9 cellular contexts compared by ENCODE assay signal in genomic region chr3:113698891-113699465, GRCh38. TPM values are rescaled to one million over a fixed set of nuclear protein-coding genes. Genes with fewer than 3 reads are reported as not detected.
DNase-seq lines count a peak whose midpoint lies in the region; ATAC-seq, FAIRE-seq and TF ChIP-seq lines count a peak whose summit lies in the region.
"Had no signal": no experiment of that assay in that cellular context is flagged by ENCODE, and none has a peak within 500 bp of the region (broad histone marks: within the 10 kb centered on the region; RNA-seq: fewer than 3 reads in every experiment).

No MANE protein-coding gene starts in this region.

- H3K9me1 ChIP-seq in endothelial cell of umbilical vein (replicated peaks; ENCODE audit: control insufficient read depth, extremely low read depth, insufficient read depth, low read length), result no peaks in the 10 kb centered on the region

- H3K9me3 ChIP-seq in CD4-positive, alpha-beta T cell (ENCODE audit: control insufficient read depth, low read length), result no peaks in the 10 kb centered on the region
- no peaks in the 10 kb centered on the region for H3K9me3 ChIP-seq in endothelial cell of umbilical vein (replicated peaks; ENCODE audit: control insufficient read depth, insufficient read depth, low read length)
- no peaks in the 10 kb centered on the region for H3K9me3 ChIP-seq in osteoblast (ENCODE audit: low read depth, low read length)
- H3K9me3 ChIP-seq: neutrophil had no signal

- H3K27me3 ChIP-seq in CD4-positive, alpha-beta T cell (ENCODE audit: control insufficient read depth, insufficient read depth, low read length), result no peaks in the 10 kb centered on the region
- H3K27me3 ChIP-seq in endothelial cell of umbilical vein (ENCODE audit: control insufficient read depth in 2 of 2, insufficient read depth in 2 of 2, low read length in 2 of 2) (no peaks in the 10 kb centered on the region), osteoblast (ENCODE audit: insufficient read depth, low read length) (no peaks in the 10 kb centered on the region)

- H3K9me3 Mint-ChIP-seq in CD4-positive, alpha-beta T cell, result no peaks in the 10 kb centered on the region
- H3K9me3 Mint-ChIP-seq in activated naive CD4-positive, alpha-beta T cell treated with anti-CD3 and anti-CD28 coated beads, Interleukin-2, amount 50 U/mL, for 72 hours, result no peaks in the 10 kb centered on the region

- CTCF ChIA-PET in CD4-positive, alpha-beta T cell (lab: Charles Lee), result interaction anchor here (1.3 to 2.4 kb wide), 3 partner anchors 37 to 46 kb away, joined by 4 to 12 read pairs (median 8); partner anchors contain the start of gene NAA50
- CTCF ChIA-PET in endothelial cell of umbilical vein (lab: Charles Lee), result interaction anchor here (1.3 kb wide), 1 partner anchor 37 kb away, joined by 4 read pairs; no protein-coding TSS in a partner anchor

- no peaks in the 10 kb centered on the region for H3K27me3 Mint-ChIP-seq in CD4-positive, alpha-beta T cell

- intact Hi-C loops in CD4-positive, alpha-beta T cell (cut with DNase I, micrococcal nuclease), result loop anchor here in 1 of 2 experiments (5.0 kb wide), 3 partner anchors 167 to 1453 kb away; partner anchors contain the start of genes CCDC191, QTRT2 and SIDT1
- intact Hi-C loops in endothelial cell of umbilical vein (cut with micrococcal nuclease), result loop anchor here (5.0 to 10.0 kb wide), 2 partner anchors 138 to 1134 kb away; partner anchors contain the start of genes ATG3, GRAMD1C and SLC35A5

- peak in 1 of 10 experiments; percentile 5 for DNase-seq in CD4-positive, alpha-beta T cell
- peak; percentile 42 for DNase-seq in NCI-H69 (lab: John Stamatoyannopoulos, UW)
- DNase-seq in endothelial cell of umbilical vein (ENCODE audit: low read depth, low spot score), result no peak
- DNase-seq in osteoblast (ENCODE audit: insufficient read length, low spot score, missing footprints), result peak; percentile 71
- no peak for DNase-seq in GOT3 (lab: John Stamatoyannopoulos, UW)
- no peak for DNase-seq in D341Med (ENCODE audit: low spot score)
- DNase-seq in activated naive CD4-positive, alpha-beta T cell treated with anti-CD3 and anti-CD28 coated beads, Interleukin-2, amount 50 U/mL, for 72 hours (ENCODE audit: low spot score in 2 of 2), result no peak

- H3K79me2 ChIP-seq in endothelial cell of umbilical vein (ENCODE audit: control insufficient read depth, insufficient read depth, low read length) (peaks cover 2% of the 10 kb centered on the region), osteoblast (ENCODE audit: insufficient read depth, low read length) (peaks cover 22% of the 10 kb centered on the region)

- peak overlapping the region in 1 of 3 experiments; percentile 16 for H3K4me3 ChIP-seq in endothelial cell of umbilical vein (replicated peaks in 1 of 3; ENCODE audit: insufficient read depth in 1 of 3, low read depth in 1 of 3, low read length in 3 of 3)
- H3K4me3 ChIP-seq in osteoblast (ENCODE audit: insufficient read depth, low read length), result peak overlapping the region; percentile 69

- H3K4me2 ChIP-seq in endothelial cell of umbilical vein (ENCODE audit: insufficient read depth, low read length) (no peak overlapping the region), osteoblast (ENCODE audit: insufficient read depth, low read length) (peak overlapping the region; percentile 43)

- peak overlapping the region; percentile 54 for H3K27ac ChIP-seq in CD4-positive, alpha-beta T cell (ENCODE audit: low read depth, low read length)
- H3K27ac ChIP-seq in endothelial cell of umbilical vein (ENCODE audit: insufficient read depth, low read depth, low read length) (no peak overlapping the region), osteoblast (ENCODE audit: low read depth, low read length) (no peak overlapping the region)
- H3K27ac ChIP-seq: neutrophil had no signal

- POLR2A ChIA-PET in CD4-positive, alpha-beta T cell (lab: Charles Lee), result interaction anchor here (7.6 kb wide), 1 partner anchor 47 kb away, joined by 116 read pairs; the partner anchor contains the start of genes ATP6V1A and NAA50
- POLR2A ChIA-PET in endothelial cell of umbilical vein (lab: Charles Lee), result no interaction called here

- peaks cover 11% of the 10 kb centered on the region for H3K36me3 Mint-ChIP-seq in CD4-positive, alpha-beta T cell (ENCODE audit: low read depth)
- H3K36me3 Mint-ChIP-seq in activated naive CD4-positive, alpha-beta T cell treated with anti-CD3 and anti-CD28 coated beads, Interleukin-2, amount 50 U/mL, for 72 hours, result peaks cover 11% of the 10 kb centered on the region in 2 donors

- no peaks in the 10 kb centered on the region for H3K36me3 ChIP-seq in endothelial cell of umbilical vein (ENCODE audit: control insufficient read depth in 2 of 2, extremely low read depth in 1 of 2, insufficient read depth in 2 of 2, low read length in 2 of 2)
- no peaks in the 10 kb centered on the region for H3K36me3 ChIP-seq in osteoblast (ENCODE audit: insufficient read depth, low read length)
- H3K36me3 ChIP-seq: neutrophil had no signal

- ATAC-seq in CD4-positive, alpha-beta T cell (ENCODE audit: poor library complexity), result no peak
- no peak for ATAC-seq in HG03439 (IDR thresholded peaks at IDR 0.05; ENCODE audit: unreplicated experiment)
- ATAC-seq in activated naive CD4-positive, alpha-beta T cell treated with anti-CD3 and anti-CD28 coated beads, Interleukin-2, amount 50 U/mL, for 72 hours, result no peak

- dilution Hi-C loops in endothelial cell of umbilical vein (cut with MboI; ENCODE audit: extremely low pct_ligation_motif_present, low sequenced_read_pairs), result no loop called here

- H3K4me1 ChIP-seq in endothelial cell of umbilical vein (ENCODE audit: control insufficient read depth, extremely low read depth, insufficient read depth, low read length) (peaks cover 14% of the 10 kb centered on the region), osteoblast (ENCODE audit: insufficient read depth, low read length) (peaks cover 12% of the 10 kb centered on the region)

- peak overlapping the region; percentile 78 for H3K4me3 Mint-ChIP-seq in CD4-positive, alpha-beta T cell

- no peak for FAIRE-seq in endothelial cell of umbilical vein (lab: Jason Lieb, UNC)

- TF ChIP-seq CTCF in CD4-positive, alpha-beta T cell (IDR thresholded peaks at IDR 0.05), result no peak
- TF ChIP-seq CTCF in endothelial cell of umbilical vein (IDR thresholded peaks at IDR 0.05; ENCODE audit: extremely low read depth in 1 of 2, insufficient read depth in 1 of 2, low read depth in 1 of 2, low read length in 2 of 2) (no peak), osteoblast (IDR thresholded peaks at IDR 0.05; ENCODE audit: extremely low read depth, low read depth, low read length) (no peak)

- no peak for TF ChIP-seq POLR2A in endothelial cell of umbilical vein (IDR thresholded peaks at IDR 0.05; ENCODE audit: low read depth, low read length)

- BruUV-seq in endothelial cell of umbilical vein (replicated peaks; lab: Mats Ljungman, UMichigan), result no TSS peak

- no peak overlapping the region for H3K27ac Mint-ChIP-seq in CD4-positive, alpha-beta T cell
- peak overlapping the region in 1 of 2 donors; percentile 23 for H3K27ac Mint-ChIP-seq in activated naive CD4-positive, alpha-beta T cell treated with anti-CD3 and anti-CD28 coated beads, Interleukin-2, amount 50 U/mL, for 72 hours

- peaks cover 13% of the 10 kb centered on the region for H3K4me1 Mint-ChIP-seq in CD4-positive, alpha-beta T cell (ENCODE audit: low read depth)

- no peak overlapping the region for H3K9ac ChIP-seq in endothelial cell of umbilical vein (replicated peaks; ENCODE audit: extremely low read depth, insufficient read depth, low read length)

- no peaks in the 10 kb centered on the region for H4K20me1 ChIP-seq in endothelial cell of umbilical vein (replicated peaks; ENCODE audit: control insufficient read depth, extremely low read depth, insufficient read depth, low read length)
- peaks cover 3% of the 10 kb centered on the region for H4K20me1 ChIP-seq in osteoblast (ENCODE audit: insufficient read depth, low read length)

- H2AFZ ChIP-seq in endothelial cell of umbilical vein (ENCODE audit: low read depth, low read length), result peak overlapping the region; percentile 77
- peak overlapping the region; percentile 80 for H2AFZ ChIP-seq in osteoblast (ENCODE audit: low read length)

RNA-seq across cellular contexts. Expression of gene USF3, which starts 2.5 kb away (rescaled TPM):
- total RNA-seq in CD4-positive, alpha-beta T cell, result 10 to 100 TPM; 31.4 to 32.6 TPM
- 10.5 and 10.9 TPM in 2 replicates for total RNA-seq in endothelial cell of umbilical vein
- 6.5 and 7.0 TPM in 2 replicates for polyA plus RNA-seq in endothelial cell of umbilical vein
- polyA plus RNA-seq in endothelial cell of umbilical vein (2011; cell fraction: cytosol; rRNA removed), result 6.5 and 7.5 TPM in 2 replicates
- polyA plus RNA-seq in endothelial cell of umbilical vein (2011; cell fraction: nucleus; rRNA removed), result 7.7 and 8.9 TPM in 2 replicates
- polyA plus RNA-seq in endothelial cell of umbilical vein (2012), result 3.0 and 4.1 TPM in 2 replicates
- 25.1 and 25.5 TPM in 2 replicates for polyA minus RNA-seq in endothelial cell of umbilical vein
- polyA minus RNA-seq in endothelial cell of umbilical vein (2011; cell fraction: cytosol; rRNA and poly(A)+ RNA removed), result 7.7 TPM
- 17.5 and 23.8 TPM in 2 replicates for polyA minus RNA-seq in endothelial cell of umbilical vein (2011; cell fraction: nucleus; rRNA and poly(A)+ RNA removed)
- 10.5 and 11.2 TPM in 2 replicates for total RNA-seq in osteoblast
- 10 to 100 TPM; 14.0 to 22.2 TPM for total RNA-seq in activated naive CD4-positive, alpha-beta T cell treated with anti-CD3 and anti-CD28 coated beads, Interleukin-2, amount 50 U/mL, for 72 hours

RNA-seq across cellular contexts. Expression of gene NAA50, which starts 47.1 kb away (rescaled TPM):
- total RNA-seq in CD4-positive, alpha-beta T cell, result 10 to 100 TPM; 46.6 to 48.0 TPM
- total RNA-seq in endothelial cell of umbilical vein, result 152 and 160 TPM in 2 replicates
- polyA plus RNA-seq in endothelial cell of umbilical vein, result 53.1 and 54.0 TPM in 2 replicates
- polyA plus RNA-seq in endothelial cell of umbilical vein (2011; cell fraction: cytosol; rRNA removed), result 63.9 and 66.7 TPM in 2 replicates
- 48.1 and 52.9 TPM in 2 replicates for polyA plus RNA-seq in endothelial cell of umbilical vein (2011; cell fraction: nucleus; rRNA removed)
- polyA plus RNA-seq in endothelial cell of umbilical vein (2012), result 122 and 184 TPM in 2 replicates
- 41.3 and 57.2 TPM in 2 replicates for polyA minus RNA-seq in endothelial cell of umbilical vein
- 151 TPM for polyA minus RNA-seq in endothelial cell of umbilical vein (2011; cell fraction: cytosol; rRNA and poly(A)+ RNA removed)
- polyA minus RNA-seq in endothelial cell of umbilical vein (2011; cell fraction: nucleus; rRNA and poly(A)+ RNA removed), result 35.2 and 54.4 TPM in 2 replicates
- total RNA-seq in osteoblast, result 163 and 169 TPM in 2 replicates
- total RNA-seq in activated naive CD4-positive, alpha-beta T cell treated with anti-CD3 and anti-CD28 coated beads, Interleukin-2, amount 50 U/mL, for 72 hours, result 100 to 1,000 TPM; 101 to 109 TPM

RNA-seq across cellular contexts. Expression of gene ATP6V1A, which starts 47.9 kb away (rescaled TPM):
- 1 to 10 TPM; 8.7 to 9.4 TPM for total RNA-seq in CD4-positive, alpha-beta T cell
- 94.2 and 96.9 TPM in 2 replicates for total RNA-seq in endothelial cell of umbilical vein
- 14.9 and 20.9 TPM in 2 replicates for polyA plus RNA-seq in endothelial cell of umbilical vein
- polyA plus RNA-seq in endothelial cell of umbilical vein (2011; cell fraction: cytosol; rRNA removed), result 20.6 and 23.1 TPM in 2 replicates
- 28.4 and 32.2 TPM in 2 replicates for polyA plus RNA-seq in endothelial cell of umbilical vein (2011; cell fraction: nucleus; rRNA removed)
- polyA plus RNA-seq in endothelial cell of umbilical vein (2012), result 43.0 and 44.6 TPM in 2 replicates
- 110 and 131 TPM in 2 replicates for polyA minus RNA-seq in endothelial cell of umbilical vein
- polyA minus RNA-seq in endothelial cell of umbilical vein (2011; cell fraction: cytosol; rRNA and poly(A)+ RNA removed), result 42.0 TPM
- 30.5 and 49.8 TPM in 2 replicates for polyA minus RNA-seq in endothelial cell of umbilical vein (2011; cell fraction: nucleus; rRNA and poly(A)+ RNA removed)
- total RNA-seq in osteoblast, result 140 and 166 TPM in 2 replicates
- 10 to 100 TPM; 48.8 to 69.5 TPM for total RNA-seq in activated naive CD4-positive, alpha-beta T cell treated with anti-CD3 and anti-CD28 coated beads, Interleukin-2, amount 50 U/mL, for 72 hours

Comparison
In these comparisons a context has a peak if more than half of its experiments do, and no peak if none do; other contexts are left out.
1. DNase-seq: peak in NCI-H69 (single experiment) and osteoblast (single experiment); none in endothelial cell of umbilical vein (single experiment), GOT3 (single experiment), D341Med (single experiment) and activated naive CD4-positive, alpha-beta T cell treated with anti-CD3 and anti-CD28 coated beads, Interleukin-2, amount 50 U/mL, for 72 hours (0 of 2).